30 cellular contexts compared by ENCODE assay signal in the genomic region with DNA sequence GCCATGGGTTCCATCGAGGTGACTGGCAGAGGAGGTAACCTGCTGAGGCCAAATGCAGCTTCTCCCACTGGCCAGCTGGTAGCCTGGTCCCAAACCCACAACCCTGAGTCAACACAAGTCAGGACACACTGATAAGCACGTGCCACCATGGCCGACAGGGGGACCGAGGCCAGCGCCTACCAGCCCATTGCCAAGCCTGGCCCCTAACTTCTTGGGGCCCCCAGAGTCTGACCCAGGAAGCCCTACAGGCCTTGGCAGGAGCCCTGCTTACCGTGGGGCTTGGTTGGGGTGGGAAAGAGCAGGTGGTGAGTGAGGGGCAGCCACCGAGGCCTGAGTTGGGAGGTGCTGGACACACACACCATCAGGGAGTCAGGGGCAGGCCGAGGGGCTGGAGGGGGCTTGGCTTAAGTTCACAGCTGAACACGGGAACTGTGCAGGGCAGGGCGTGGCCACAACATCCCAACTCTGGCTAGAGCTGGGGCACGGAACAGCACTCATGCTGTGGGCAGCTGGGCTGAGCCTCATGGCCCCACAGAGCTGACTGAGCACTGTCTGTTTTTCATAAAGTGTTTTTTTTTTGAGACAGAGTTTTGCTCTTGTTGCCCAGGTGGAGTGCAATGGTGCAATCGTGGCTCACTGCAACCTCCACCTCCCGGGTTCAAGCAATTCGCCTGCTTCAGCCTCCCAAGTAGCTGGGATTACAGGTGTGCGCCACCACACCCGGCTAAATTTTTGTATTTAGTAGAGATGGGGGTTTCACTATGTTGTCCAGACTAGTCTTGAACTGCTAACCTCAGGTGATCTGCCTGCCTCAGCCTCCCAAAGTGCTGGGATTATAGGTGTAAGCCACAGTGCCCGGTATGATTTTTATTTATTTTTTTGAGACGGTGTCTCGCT. TPM values are rescaled to one million over a fixed set of nuclear protein-coding genes. Genes with fewer than 3 reads are reported as not detected.
DNase-seq lines count a peak whose midpoint lies in the region; ATAC-seq, FAIRE-seq and TF ChIP-seq lines count a peak whose summit lies in the region.
"Had no signal": no experiment of that assay in that cellular context is flagged by ENCODE, and none has a peak within 500 bp of the region (broad histone marks: within the 10 kb centered on the region; RNA-seq: fewer than 3 reads in every experiment).

No MANE protein-coding gene starts in this region.

- H3K79me1 ChIP-seq in H9 (ENCODE audit: insufficient read depth, low read depth, low read length, poor library complexity, severe bottlenecking), result no peaks in the 10 kb centered on the region

- H3K23ac ChIP-seq in H9 (ENCODE audit: insufficient read length, low read depth, low read length), result no peak overlapping the region

- FAIRE-seq in GM12892 (lab: Jason Lieb, UNC), result no peak
- FAIRE-seq: H54, islet of Langerhans, TTC549 had no signal

- H3K18ac ChIP-seq in H9 (ENCODE audit: insufficient read length, low read depth, low read length), result no peak overlapping the region

- no peak overlapping the region for H2BK15ac ChIP-seq in H9 (ENCODE audit: low read depth, low read length)

- H4K5ac ChIP-seq in H9 (ENCODE audit: insufficient read length, low read depth, low read length), result no peak overlapping the region

- no peaks in the 10 kb centered on the region for H3K23me2 ChIP-seq in H9 (ENCODE audit: insufficient read length, low read depth, low read length, poor library complexity, severe bottlenecking)

- no peaks in the 10 kb centered on the region for H3K9me3 Mint-ChIP-seq in H9
- H3K9me3 Mint-ChIP-seq: activated T-cell treated with anti-CD3 and anti-CD28 coated beads, Interleukin-2, amount 50 U/mL, for 72 hours; effector memory CD8-positive, alpha-beta T cell; T-helper 1 cell treated with Interleukin-12 subunit alpha and Interleukin-12 subunit beta and Interleukin-4 antibody, amounts not matched to agents 30 μg/mL and 1 μg/mL, for 36 hours had no signal

- H4K91ac ChIP-seq in H9 (ENCODE audit: insufficient read length, low read depth, low read length), result no peak overlapping the region

- no peak for DNase-seq in H9
- DNase-seq in RWPE2 (ENCODE audit: low spot score), result peak; percentile 58
- peak; percentile 92 for DNase-seq in osteoblast (ENCODE audit: insufficient read length, low spot score, missing footprints)
- no peak for DNase-seq in GM19238 (ENCODE audit: insufficient read length, low spot score)
- no peak for DNase-seq in GM12892 (ENCODE audit: insufficient read length)
- DNase-seq: activated T-cell treated with anti-CD3 and anti-CD28 coated beads, Interleukin-2, amount 50 U/mL, for 72 hours; central memory CD4-positive, alpha-beta T cell; COR-L47; DND-41; effector memory CD8-positive, alpha-beta T cell; GF-D8; Karpas-422; mesenchymal stem cell; NCI-H146; NCI-H748 treated with DMSO at 0.1 percent for 48 hours; stimulated activated CD4-positive, alpha-beta T cell treated with anti-CD3 and anti-CD28 coated beads, Interleukin-4, amount 100 ng/mL, for 1 hour; tibial artery had no signal

- H3K14ac ChIP-seq in H9 (ENCODE audit: insufficient read depth, low read length), result no peak overlapping the region; the same call in 1 of the 2 replicates

- H2AK5ac ChIP-seq in H9 (ENCODE audit: insufficient read length, low read length), result no peak overlapping the region

- H3K4me3 ChIP-seq in BLaER1 (no peak overlapping the region), RWPE2 (ENCODE audit: severe bottlenecking) (no peak overlapping the region), osteoblast (ENCODE audit: insufficient read depth, low read length) (no peak overlapping the region)
- H3K4me3 ChIP-seq: left lung, prostate gland, tibial artery had no signal

- no peak for TF ChIP-seq POLR2A in GM12892 (IDR thresholded peaks at IDR 0.05; ENCODE audit: low read depth, low read length)

- no peaks in the 10 kb centered on the region for H3K79me2 ChIP-seq in H9 (ENCODE audit: insufficient read depth, low read length)
- H3K79me2 ChIP-seq in osteoblast (ENCODE audit: insufficient read depth, low read length), result no peaks in the 10 kb centered on the region

- H3K4me3 Mint-ChIP-seq in H9, result no peak overlapping the region
- H3K4me3 Mint-ChIP-seq: activated T-cell treated with anti-CD3 and anti-CD28 coated beads, Interleukin-2, amount 50 U/mL, for 72 hours; effector memory CD8-positive, alpha-beta T cell; T-helper 1 cell treated with Interleukin-12 subunit alpha and Interleukin-12 subunit beta and Interleukin-4 antibody, amounts not matched to agents 30 μg/mL and 1 μg/mL, for 36 hours had no signal

- H3K4me2 ChIP-seq in BLaER1 (peak overlapping the region; percentile 86; the same call in 1 of the 2 replicates), H9 (ENCODE audit: insufficient read depth, insufficient read length, low read length) (no peak overlapping the region), osteoblast (ENCODE audit: insufficient read depth, low read length) (no peak overlapping the region)
- H3K4me2 ChIP-seq: SK-N-SH had no signal

- H2BK20ac ChIP-seq in H9 (ENCODE audit: low read depth, low read length, poor library complexity, severe bottlenecking), result no peak overlapping the region

- H4K8ac ChIP-seq in H9 (replicated peaks; ENCODE audit: insufficient read length, low read depth, low read length), result no peak overlapping the region

- H3K36me3 Mint-ChIP-seq in H9 (ENCODE audit: insufficient read depth in 1 of 3, low read depth in 3 of 3), result peaks cover 3 to 29% (median 29%) of the 10 kb centered on the region in 3 experiments; a peak in 6 of 7 replicates

- TF ChIP-seq CTCF in H9 (conservative IDR thresholded peaks at IDR 0.05), result 0 out of 3 replicates have a peak, but pooled peaks have one; percentile 10
- no peak for TF ChIP-seq CTCF in RWPE2 (IDR thresholded peaks at IDR 0.05; ENCODE audit: poor library complexity, severe bottlenecking)
- TF ChIP-seq CTCF in osteoblast (IDR thresholded peaks at IDR 0.05; ENCODE audit: extremely low read depth, low read depth, low read length), result no peak

- no peak overlapping the region for H2BK5ac ChIP-seq in H9 (ENCODE audit: insufficient read length, low read length)

- ATAC-seq in RWPE2 (ENCODE audit: low read depth) (no peak), HG02981 (IDR thresholded peaks at IDR 0.05; ENCODE audit: unreplicated experiment) (no peak)
- ATAC-seq: activated T-cell treated with anti-CD3 and anti-CD28 coated beads, Interleukin-2, amount 50 U/mL, for 72 hours; effector memory CD8-positive, alpha-beta T cell; left lung; Right ventricle myocardium inferior; sciatic nerve had no signal

- no peak overlapping the region for H3K27ac ChIP-seq in BLaER1
- no peak overlapping the region for H3K27ac ChIP-seq in H9 (ENCODE audit: insufficient read length, low read depth, low read length)
- H3K27ac ChIP-seq in RWPE2 (ENCODE audit: poor library complexity, severe bottlenecking), result no peak overlapping the region
- H3K27ac ChIP-seq in osteoblast (ENCODE audit: low read depth, low read length), result no peak overlapping the region
- H3K27ac ChIP-seq: C4-2B, left lung, neutrophil, prostate gland, tibial artery had no signal

- H3K56ac ChIP-seq in H9 (ENCODE audit: insufficient read length, low read depth, low read length), result no peak overlapping the region

- H2AFZ ChIP-seq in H9 (ENCODE audit: low read length) (no peak overlapping the region), osteoblast (ENCODE audit: low read length) (no peak overlapping the region)

- H3K4me1 ChIP-seq in BLaER1 (peaks cover 76% of the 10 kb centered on the region), H9 (ENCODE audit: insufficient read depth, low read length) (no peaks in the 10 kb centered on the region), RWPE2 (ENCODE audit: insufficient read depth, poor library complexity, severe bottlenecking) (no peaks in the 10 kb centered on the region), osteoblast (ENCODE audit: insufficient read depth, low read length) (peaks cover 6% of the 10 kb centered on the region)

- no peak overlapping the region; a peak in 1 of 7 replicates for H3K27ac Mint-ChIP-seq in H9
- H3K27ac Mint-ChIP-seq: activated T-cell treated with anti-CD3 and anti-CD28 coated beads, Interleukin-2, amount 50 U/mL, for 72 hours; effector memory CD8-positive, alpha-beta T cell; T-helper 1 cell treated with Interleukin-12 subunit alpha and Interleukin-12 subunit beta and Interleukin-4 antibody, amounts not matched to agents 30 μg/mL and 1 μg/mL, for 36 hours had no signal

- H3K9ac ChIP-seq in BLaER1 (no peak overlapping the region), H9 (ENCODE audit: extremely low read depth, insufficient read length, low read length) (no peak overlapping the region)
- H3K9ac ChIP-seq: SK-N-SH had no signal

- H3K27me3 ChIP-seq in BLaER1, result no peaks in the 10 kb centered on the region
- no peaks in the 10 kb centered on the region for H3K27me3 ChIP-seq in H9 (ENCODE audit: insufficient read depth, low read length)
- H3K27me3 ChIP-seq in RWPE2 (ENCODE audit: insufficient read depth, poor library complexity, severe bottlenecking), result no peaks in the 10 kb centered on the region
- H3K27me3 ChIP-seq in osteoblast (ENCODE audit: insufficient read depth, low read length), result peaks cover 8% of the 10 kb centered on the region

- H3K36me3 ChIP-seq in BLaER1, result peaks cover 34% of the 10 kb centered on the region
- peaks cover 22% of the 10 kb centered on the region for H3K36me3 ChIP-seq in RWPE2 (ENCODE audit: low read depth)
- H3K36me3 ChIP-seq in osteoblast (ENCODE audit: insufficient read depth, low read length), result peaks cover 21% of the 10 kb centered on the region

- H3K4me1 Mint-ChIP-seq in H9, result peaks cover 8 to 18% of the 10 kb centered on the region in 2 experiments; a peak in 3 of 4 replicates

- no peak overlapping the region for H2BK120ac ChIP-seq in H9 (ENCODE audit: low read depth, low read length, poor library complexity, severe bottlenecking)

- H2BK12ac ChIP-seq in H9 (ENCODE audit: insufficient read length, low read depth, low read length), result no peak overlapping the region

- H4K20me1 ChIP-seq in BLaER1, result peaks cover 25% of the 10 kb centered on the region
- H4K20me1 ChIP-seq in H9 (ENCODE audit: control insufficient read depth, insufficient read depth, insufficient read length), result no peaks in the 10 kb centered on the region
- H4K20me1 ChIP-seq in osteoblast (ENCODE audit: insufficient read depth, low read length), result no peaks in the 10 kb centered on the region

- H3K4ac ChIP-seq in H9 (ENCODE audit: low read depth, low read length), result no peak overlapping the region

- H3K27me3 Mint-ChIP-seq in H9 (ENCODE audit: low read depth), result peaks cover 9% of the 10 kb centered on the region

- no peak overlapping the region for H3T11ph ChIP-seq in H9 (ENCODE audit: low read length)

- WGBS in H9 (ENCODE audit: extremely low coverage, insufficient read length, low lambda C conversion rate), result no CpG with 5 or more reads among the region's 19 CpGs

- H3K9me3 ChIP-seq in BLaER1 (no peaks in the 10 kb centered on the region), H9 (ENCODE audit: control insufficient read depth, low read depth, low read length) (no peaks in the 10 kb centered on the region), RWPE2 (ENCODE audit: severe bottlenecking) (no peaks in the 10 kb centered on the region), osteoblast (ENCODE audit: low read depth, low read length) (no peaks in the 10 kb centered on the region)
- H3K9me3 ChIP-seq: left lung, neutrophil, prostate gland, SK-N-SH, tibial artery had no signal

RNA-seq across cellular contexts. Expression of gene MRPL28, which starts 5.5 kb away (rescaled TPM):
- total RNA-seq in H9 (2021) (154 TPM in 2 replicates), osteoblast (50.7 and 55.4 TPM in 2 replicates)
- polyA plus RNA-seq in GM12892 (2012; ENCODE audit: missing spikeins), result 59.7 TPM

RNA-seq across cellular contexts. Expression of gene AXIN1, which starts 12.3 kb away (rescaled TPM):
- total RNA-seq in H9 (2021) (50.9 and 52.5 TPM in 2 replicates), osteoblast (21.5 and 21.7 TPM in 2 replicates)
- polyA plus RNA-seq in GM12892 (2012; ENCODE audit: missing spikeins), result 8.6 TPM

RNA-seq across cellular contexts. Expression of gene PGAP6, which starts 16.9 kb away (rescaled TPM):
- total RNA-seq in H9 (2021) (111 and 114 TPM in 2 replicates), osteoblast (40.1 and 54.3 TPM in 2 replicates)
- 20.9 TPM for polyA plus RNA-seq in GM12892 (2012; ENCODE audit: missing spikeins)

RNA-seq across cellular contexts. Expression of gene NME4, which starts 32.2 kb away (rescaled TPM):
- total RNA-seq in H9 (2021), result 319 and 320 TPM in 2 replicates
- 77.2 and 83.6 TPM in 2 replicates for total RNA-seq in osteoblast
- 84.7 TPM for polyA plus RNA-seq in GM12892 (2012; ENCODE audit: missing spikeins)

RNA-seq across cellular contexts. Expression of gene DECR2, which starts 36.8 kb away (rescaled TPM):
- total RNA-seq in H9 (2021) (38.8 and 39.3 TPM in 2 replicates), osteoblast (18.1 and 24.5 TPM in 2 replicates)
- polyA plus RNA-seq in GM12892 (2012; ENCODE audit: missing spikeins), result 7.7 TPM

Comparison
In these comparisons a context has a peak if more than half of its experiments do, and no peak if none do; other contexts are left out.
1. DNase-seq: peak in RWPE2 (single experiment) and osteoblast (single experiment); none in H9 (single experiment), GM19238 (single experiment) and GM12892 (single experiment).